8 cellular contexts compared by ENCODE assay signal in genomic region chr17:75601057-75601987, GRCh38. TPM values are rescaled to one million over a fixed set of nuclear protein-coding genes. Genes with fewer than 3 reads are reported as not detected.
A peak's percentile ranks its signal among the peaks of the same experiment; 100 is the strongest.
DNase-seq lines count a peak whose midpoint lies in the region; ATAC-seq, FAIRE-seq and TF ChIP-seq lines count a peak whose summit lies in the region.

No MANE protein-coding gene starts in this region.

- POLR2A ChIA-PET in AG04449 (lab: Yijun Ruan, JAX), result interaction anchor here (0.6 kb wide), 1 partner anchor 10 kb away, joined by 3 read pairs; no protein-coding TSS in a partner anchor
- POLR2A ChIA-PET in H1 (lab: Charles Lee; ENCODE audit: partially characterized antibody), result interaction anchor here (0.7 to 3.7 kb wide), 8 partner anchors 11 to 179 kb away, joined by 3 to 19 read pairs (median 4); partner anchors contain the start of genes LLGL2, RECQL5 and SAP30BP
- POLR2A ChIA-PET in naive thymus-derived CD8-positive, alpha-beta T cell (lab: Charles Lee), result interaction anchor here (0.6 to 0.7 kb wide), 4 partner anchors 10 to 173 kb away, joined by 3 read pairs; no protein-coding TSS in a partner anchor

- no peak overlapping the region for H2BK20ac ChIP-seq in H1 (ENCODE audit: low read length)

- no peaks in the 10 kb centered on the region for H3K27me3 ChIP-seq in H1 (replicated peaks in 1 of 4; ENCODE audit: control insufficient read depth in 3 of 4, extremely low read depth in 1 of 4, insufficient read depth in 3 of 4, low read length in 3 of 4)
- H3K27me3 ChIP-seq in upper lobe of left lung, result no peaks in the 10 kb centered on the region

- peak; percentile 84 to 86 for ATAC-seq in naive thymus-derived CD8-positive, alpha-beta T cell
- ATAC-seq in upper lobe of left lung (ENCODE audit: low FRiP score in 2 of 2), result peak; percentile 75 to 81
- no peak for ATAC-seq in HG02938 (IDR thresholded peaks at IDR 0.05; ENCODE audit: unreplicated experiment)

- peak overlapping the region in 1 of 10 donors; percentile 43 for H3K27ac Mint-ChIP-seq in naive thymus-derived CD8-positive, alpha-beta T cell

- H3K18ac ChIP-seq in H1 (ENCODE audit: extremely low read depth, low read length), result no peak overlapping the region

- no peaks in the 10 kb centered on the region for H3K23me2 ChIP-seq in H1 (ENCODE audit: low read depth, low read length)

- H4K5ac ChIP-seq in H1 (ENCODE audit: insufficient read length, low read depth, low read length), result no peak overlapping the region

- no peak overlapping the region for H3K14ac ChIP-seq in H1 (ENCODE audit: insufficient read length)

- no peak overlapping the region for H2BK15ac ChIP-seq in H1 (ENCODE audit: low read length)

- H3K56ac ChIP-seq in H1 (replicated peaks; ENCODE audit: insufficient read length, low read depth, low read length), result no peak overlapping the region

- H2BK120ac ChIP-seq in H1 (replicated peaks; ENCODE audit: low read depth, low read length), result no peak overlapping the region

- WGBS in H1 (ENCODE audit: extremely low coverage in 1 of 2, insufficient coverage in 1 of 2, insufficient read length in 1 of 2, insufficient replicate concordance in 2 of 2, low coverage in 1 of 2, low lambda C conversion rate in 2 of 2, missing lambda C conversion rate in 1 of 2), 2 experiments, result 68% methylated on average over 28 of the region's 28 CpGs; no CpG with 5 or more reads in 1 of the 2 experiments
- WGBS in upper lobe of left lung, 2 donors, result 72 to 73% methylated on average over 19 to 28 of the region's 28 CpGs

- TF ChIP-seq POLR2A in H1 (IDR thresholded peaks at IDR 0.05; ENCODE audit: control extremely low read depth in 1 of 2, low read depth in 2 of 2, low read length in 2 of 2) (no peak), upper lobe of left lung (IDR thresholded peaks at IDR 0.05) (no peak)

- H4K91ac ChIP-seq in H1 (replicated peaks; ENCODE audit: insufficient read length, low read length), result no peak overlapping the region

- H4K8ac ChIP-seq in H1 (ENCODE audit: extremely low read depth, insufficient read depth, low read length), result no peak overlapping the region

- TF ChIP-seq RAD21 in H1 (IDR thresholded peaks at IDR 0.05 in 1 of 2, conservative IDR thresholded peaks at IDR 0.05 in 1 of 2; ENCODE audit: low read depth in 2 of 2, low read length in 2 of 2), result peak; percentile 55 to 71

- no peaks in the 10 kb centered on the region for H3K79me1 ChIP-seq in H1 (ENCODE audit: low read depth, low read length)

- H3K4me1 ChIP-seq in H1 (replicated peaks in 1 of 4; ENCODE audit: control insufficient read depth in 3 of 4, insufficient read depth in 4 of 4, low read length in 3 of 4), result no peaks in the 10 kb centered on the region; a peak in 1 of 7 replicates
- peaks cover 0 to 13% (median 0%) of the 10 kb centered on the region in 4 donors for H3K4me1 ChIP-seq in upper lobe of left lung

- no peak overlapping the region for H3K4ac ChIP-seq in H1 (replicated peaks; ENCODE audit: insufficient read length, low read depth, low read length)

- H3K4me3 ChIP-seq in AG04449 (ENCODE audit: low read depth, low read length), result no peak overlapping the region
- no peak overlapping the region for H3K4me3 ChIP-seq in H1 (ENCODE audit: extremely low read depth in 1 of 4, insufficient read depth in 2 of 4, low read depth in 3 of 4, low read length in 4 of 4)
- H3K4me3 ChIP-seq in upper lobe of left lung, result no peak overlapping the region

- no peaks in the 10 kb centered on the region for H3K27me3 Mint-ChIP-seq in naive thymus-derived CD8-positive, alpha-beta T cell

- no peak overlapping the region for H2AK5ac ChIP-seq in H1 (ENCODE audit: low read depth, low read length)

- no peak overlapping the region for H3K4me2 ChIP-seq in H1 (ENCODE audit: insufficient read depth in 1 of 2, low read depth in 2 of 2, low read length in 2 of 2)

- no peak overlapping the region for H2BK12ac ChIP-seq in H1 (ENCODE audit: low read depth, low read length)

- H3K36me3 ChIP-seq in H1 (ENCODE audit: control insufficient read depth in 2 of 4, insufficient read depth in 4 of 4, low read length in 3 of 4) (no peaks in the 10 kb centered on the region), upper lobe of left lung (peaks cover 0 to 3% (median 0%) of the 10 kb centered on the region in 4 donors)

- FAIRE-seq in H1 (lab: Jason Lieb, UNC), result peak; percentile 88

- DNase-seq in AG04449 (ENCODE audit: low read depth, low spot score) (no peak), GM19238 (ENCODE audit: insufficient read length, low spot score) (peak; percentile 55), NCI-H748 treated with DMSO at 0.1 percent for 48 hours (lab: John Stamatoyannopoulos, UW) (peak; percentile 67), H1 (ENCODE audit: low read depth in 1 of 2, low spot score in 2 of 2) (peak; percentile 47 to 97), upper lobe of left lung (peak in 1 of 2 donors; percentile 71)
- peak; percentile 40 to 52 for DNase-seq in activated CD4-positive, alpha-beta T cell treated with anti-CD3 and anti-CD28 coated beads, Interleukin-2, amount 50 U/mL, for 4 hours
- DNase-seq in naive thymus-derived CD8-positive, alpha-beta T cell, result peak; percentile 22 to 77 (median 53)

- TF ChIP-seq CTCF in AG04449 (IDR thresholded peaks at IDR 0.05; ENCODE audit: insufficient read depth, low read length, missing control alignments) (peak; percentile 66), H1 (IDR thresholded peaks at IDR 0.05; ENCODE audit: control extremely low read depth in 1 of 3, insufficient read depth in 1 of 3, low read depth in 1 of 3, low read length in 3 of 3) (peak; percentile 88 to 98 (median 95)), upper lobe of left lung (IDR thresholded peaks at IDR 0.05) (peak; percentile 60 to 78 (median 66))

- H3K36me3 Mint-ChIP-seq in naive thymus-derived CD8-positive, alpha-beta T cell, result no peaks in the 10 kb centered on the region

- no peak overlapping the region for H2AFZ ChIP-seq in H1 (ENCODE audit: low read length)

- H3K9me3 Mint-ChIP-seq in naive thymus-derived CD8-positive, alpha-beta T cell, result no peaks in the 10 kb centered on the region

- no peak overlapping the region for H3K23ac ChIP-seq in H1 (ENCODE audit: insufficient read length)

- TF ChIP-seq EP300 in H1 (IDR thresholded peaks at IDR 0.05; ENCODE audit: borderline replicate concordance in 1 of 2, low read depth in 2 of 2, low read length in 2 of 2) (no peak), upper lobe of left lung (IDR thresholded peaks at IDR 0.05) (no peak)

- H3K4me1 Mint-ChIP-seq in naive thymus-derived CD8-positive, alpha-beta T cell, result peaks cover 0 to 6% (median 2%) of the 10 kb centered on the region in 4 donors

- no peak overlapping the region for H3K9ac ChIP-seq in H1 (replicated peaks in 1 of 4; ENCODE audit: extremely low read depth in 1 of 4, low read depth in 3 of 4, low read length in 3 of 4)

- CTCF ChIA-PET in AG04449 (lab: Yijun Ruan, JAX) (interaction anchor here (0.6 to 6.7 kb wide), 26 partner anchors 10 to 255 kb away, joined by 3 to 62 read pairs (median 4); partner anchors contain the start of gene SMIM5), H1 (lab: Charles Lee; ENCODE audit: partially characterized antibody) (interaction anchor here (0.5 to 59.2 kb wide), 49 partner anchors 10 to 678 kb away, joined by 3 to 2200 read pairs (median 4); partner anchors contain the start of genes MYO15B, RECQL5, SAP30BP and SMIM5)

- no peaks in the 10 kb centered on the region for H3K79me2 ChIP-seq in H1 (ENCODE audit: control insufficient read depth in 1 of 2, insufficient read depth in 2 of 2, low read length in 2 of 2)

- H3K27ac ChIP-seq in H1 (ENCODE audit: low read depth, low read length) (no peak overlapping the region), upper lobe of left lung (no peak overlapping the region)

- H3K9me3 ChIP-seq in H1 (ENCODE audit: insufficient read depth in 2 of 2, low read depth in 1 of 2, low read length in 1 of 2) (no peaks in the 10 kb centered on the region), upper lobe of left lung (no peaks in the 10 kb centered on the region)

- H2BK5ac ChIP-seq in H1 (ENCODE audit: low read depth, low read length), result peak overlapping the region; percentile 1; the same call in 1 of the 2 replicates

- H4K20me1 ChIP-seq in H1 (replicated peaks in 1 of 2; ENCODE audit: control insufficient read depth in 1 of 2, insufficient read depth in 2 of 2, low read length in 2 of 2), result peaks cover 0 to 2% of the 10 kb centered on the region in 2 experiments

- H3K4me3 Mint-ChIP-seq in naive thymus-derived CD8-positive, alpha-beta T cell, result no peak overlapping the region

TF ChIP-seq in H1, 55 proteins besides CTCF, POLR2A, EP300 and RAD21 (continues in another document):
- TF ChIP-seq TBP (IDR thresholded peaks at IDR 0.05; ENCODE audit: low read depth, low read length), result peak; percentile 28; the same call in 1 of the 2 replicates
- 0 out of 2 replicates have a peak, but pooled peaks have one; percentile 45 for TF ChIP-seq CREB1 (IDR thresholded peaks at IDR 0.05)
- 0 out of 2 replicates have a peak, but pooled peaks have one; percentile 4 for TF ChIP-seq YY1 (IDR thresholded peaks at IDR 0.05; ENCODE audit: low read depth, low read length)

RNA-seq across cellular contexts. Expression of gene MYO15B, which starts 13.7 kb away (rescaled TPM):
- total RNA-seq in H1 (2021; fragmentation: NEBNext Ultra II Directional; extraction: Animal tissue kit (Norgen Biotek cat#: 25700)), result 11.2 and 13.8 TPM in 2 replicates
- 7.1 and 15.1 TPM in 2 replicates for polyA plus RNA-seq in H1 (2011; rRNA removed)
- 12.4 TPM for polyA plus RNA-seq in H1 (2011; cell fraction: cytosol; rRNA removed)
- polyA plus RNA-seq in H1 (2011; cell fraction: nucleus; rRNA removed), result 107 TPM
- polyA plus RNA-seq in H1 (2012, experiment 1 of 2), result 9.4 to 17.6 TPM (median 14.5 TPM) in 4 replicates
- polyA plus RNA-seq in H1 (2012, experiment 2 of 2), result 5.4 TPM
- 5.8 TPM for polyA plus RNA-seq in H1 (2013, experiment 1 of 2)
- polyA plus RNA-seq in H1 (2013, experiment 2 of 2), result 4.9 TPM
- 4.1 and 7.9 TPM in 2 replicates for polyA minus RNA-seq in H1 (2011; rRNA and poly(A)+ RNA removed)
- polyA minus RNA-seq in H1 (2011; cell fraction: cytosol; rRNA and poly(A)+ RNA removed), result 12.5 TPM
- 40.4 TPM for polyA minus RNA-seq in H1 (2011; cell fraction: nucleus; rRNA and poly(A)+ RNA removed)
- total RNA-seq in naive thymus-derived CD8-positive, alpha-beta T cell, result 100 to 1,000 TPM; 412 to 418 TPM
- polyA plus RNA-seq in naive thymus-derived CD8-positive, alpha-beta T cell, result 1 to 10 TPM; 1.9 to 3.2 (median 2.5) TPM
- 100 to 1,000 TPM in 4 of 6 donors, 10 to 100 TPM in 2; 89.8 to 592 (median 183) TPM for total RNA-seq in upper lobe of left lung

RNA-seq across cellular contexts. Expression of gene SMIM5, which starts 31.9 kb away (rescaled TPM):
- total RNA-seq in H1 (2021; fragmentation: NEBNext Ultra II Directional; extraction: Animal tissue kit (Norgen Biotek cat#: 25700)), result not detected in 2 replicates
- polyA plus RNA-seq in H1 (2011; rRNA removed), result not detected in 2 replicates
- polyA plus RNA-seq in H1 (2011; cell fraction: cytosol; rRNA removed), result not detected
- polyA plus RNA-seq in H1 (2011; cell fraction: nucleus; rRNA removed), result 0.14 TPM
- polyA plus RNA-seq in H1 (2012, experiment 1 of 2), result 0.07 to 0.79 TPM (median 0.30 TPM) in 4 replicates
- 0.08 TPM for polyA plus RNA-seq in H1 (2012, experiment 2 of 2)
- polyA plus RNA-seq in H1 (2013, experiment 1 of 2), result not detected
- polyA plus RNA-seq in H1 (2013, experiment 2 of 2), result not detected
- polyA minus RNA-seq in H1 (2011; rRNA and poly(A)+ RNA removed), result not detected in 2 replicates
- not detected for polyA minus RNA-seq in H1 (2011; cell fraction: cytosol; rRNA and poly(A)+ RNA removed)
- polyA minus RNA-seq in H1 (2011; cell fraction: nucleus; rRNA and poly(A)+ RNA removed), result not detected
- 1 to 10 TPM in 1 of 2 experiments, under 1 TPM in 1; 0.82 to 1.3 TPM for total RNA-seq in naive thymus-derived CD8-positive, alpha-beta T cell
- polyA plus RNA-seq in naive thymus-derived CD8-positive, alpha-beta T cell, result under 1 TPM in 2 of 3 donors, not detected in 1; 0.06 to 0.13 TPM
- 1 to 10 TPM; 1.9 to 7.3 (median 3.3) TPM for total RNA-seq in upper lobe of left lung
